ENCODE assay signal across 1 cellular context in genomic region chr12:5965950-5966383, GRCh38.
TF ChIP-seq lines count a peak whose summit lies in the region.

No MANE protein-coding gene starts in this region.

TF ChIP-seq in GM23338, 12 proteins besides CTCF, POLR2A, EP300 and RAD21 (continued from another document):
- TF ChIP-seq ZNF462 (CRISPR knock-in tag; IDR thresholded peaks at IDR 0.05) (no peak), REST (IDR thresholded peaks at IDR 0.05; ENCODE audit: unreplicated experiment) (no peak), JUNB (IDR thresholded peaks at IDR 0.05; ENCODE audit: unreplicated experiment) (no peak), NANOG (IDR thresholded peaks at IDR 0.05; ENCODE audit: borderline replicate concordance) (no peak), POLR2AphosphoS5 (IDR thresholded peaks at IDR 0.05; ENCODE audit: low read depth) (no peak), ZNF114 (CRISPR knock-in tag; IDR thresholded peaks at IDR 0.05) (no peak), STAT1 (IDR thresholded peaks at IDR 0.05; ENCODE audit: unreplicated experiment) (no peak), EZH2 (IDR thresholded peaks at IDR 0.05; ENCODE audit: low read depth, unreplicated experiment) (no peak)
